ENCODE assay signal across 2 cellular contexts in genomic region chr5:116696356-116696755, GRCh38.
TF ChIP-seq lines count a peak whose summit lies in the region.

No MANE protein-coding gene starts in this region.

TF ChIP-seq in SK-N-SH, 30 proteins besides CTCF, POLR2A, EP300 and RAD21 (continued from another document):
- TF ChIP-seq ZBTB33 (IDR thresholded peaks at IDR 0.05; ENCODE audit: borderline replicate concordance, low read depth) (no peak), USF1 (IDR thresholded peaks at IDR 0.05; ENCODE audit: borderline replicate concordance, low read depth) (no peak), FOXM1 (IDR thresholded peaks at IDR 0.05; ENCODE audit: low read depth) (no peak), RFX5 (IDR thresholded peaks at IDR 0.05; ENCODE audit: low read length) (no peak)
TF ChIP-seq in SK-N-SH: peak in this region for 0.

TF ChIP-seq in SK-N-SH treated with all-trans-retinoic acid at 6 μM for 48 hours, 23 proteins besides CTCF, POLR2A, EP300 and RAD21 (continued from another document):
- no peak for TF ChIP-seq ESRRG (CRISPR knock-in tag; IDR thresholded peaks at IDR 0.05)
- TF ChIP-seq ZNF565 (CRISPR knock-in tag; conservative IDR thresholded peaks at IDR 0.05; ENCODE audit: low read depth) = no peak
- TF ChIP-seq PATZ1 (CRISPR knock-in tag; IDR thresholded peaks at IDR 0.05; ENCODE audit: borderline replicate concordance) = no peak
- no peak for TF ChIP-seq CSDC2 (CRISPR knock-in tag; IDR thresholded peaks at IDR 0.05)
- TF ChIP-seq ZC3H10 (CRISPR knock-in tag; IDR thresholded peaks at IDR 0.05) = no peak
